In genomic region chr4:38177035-38177791, GRCh38 we compare ENCODE assay signal across 8 cellular contexts.
DNase-seq lines count a peak whose midpoint lies in the region; ATAC-seq and TF ChIP-seq lines count a peak whose summit lies in the region.

No MANE protein-coding gene starts in this region.

- CTCF ChIA-PET in GM10248 (lab: Yijun Ruan, JAX) = interaction anchor here (0.8 to 8.0 kb wide), 16 partner anchors 11 to 690 kb away, joined by 3 to 115 read pairs (median 4); partner anchors contain the start of gene FAM114A1

- no peak for TF ChIP-seq CTCF in GM10248 (IDR thresholded peaks at IDR 0.05; ENCODE audit: control extremely low read depth, extremely low read depth, low read depth, missing control alignments)

- H3K4me3 Mint-ChIP-seq in stimulated activated naive CD8-positive, alpha-beta T cell treated with anti-CD3 and anti-CD28 coated beads, Interleukin-15, Interleukin-2, amounts not matched to agents 100 ng/mL and 50 ng/mL, for 24 hours = peak overlapping the region; percentile 65

- H3K27ac Mint-ChIP-seq in stimulated activated naive CD8-positive, alpha-beta T cell treated with anti-CD3 and anti-CD28 coated beads, Interleukin-15, Interleukin-2, amounts not matched to agents 100 ng/mL and 50 ng/mL, for 24 hours = peak overlapping the region; percentile 75

- DNase-seq in Right ventricle myocardium inferior (ENCODE audit: missing footprints) = no peak
- no peak for DNase-seq in cardiac septum (ENCODE audit: low spot score)
- DNase-seq in astrocyte of the hippocampus (ENCODE audit: low read depth, low spot score) = peak; percentile 67
- DNase-seq in mucosa of gallbladder (ENCODE audit: low spot score) = peak; percentile 53
- no peak for DNase-seq in GM10248 (ENCODE audit: extremely low spot score)
- DNase-seq in NCI-H2227 treated with DMSO at 0.1 percent for 48 hours (lab: John Stamatoyannopoulos, UW) = no peak

- peaks cover 58% of the 10 kb centered on the region for H3K4me1 Mint-ChIP-seq in stimulated activated naive CD8-positive, alpha-beta T cell treated with anti-CD3 and anti-CD28 coated beads, Interleukin-15, Interleukin-2, amounts not matched to agents 100 ng/mL and 50 ng/mL, for 24 hours (ENCODE audit: low read depth)

- POLR2A ChIA-PET in GM10248 (lab: Yijun Ruan, JAX) = no interaction called here

- intact Hi-C loops in Right ventricle myocardium inferior (cut with DNase I) = loop anchor here (5.0 kb wide), 2 partner anchors 115 to 605 kb away; partner anchors contain the start of gene TLR10
- intact Hi-C loops in cardiac septum (cut with DNase I) = loop anchor here (2.0 kb wide), 1 partner anchor 114 kb away; no protein-coding TSS in a partner anchor

- no peaks in the 10 kb centered on the region for H3K9me3 Mint-ChIP-seq in stimulated activated naive CD8-positive, alpha-beta T cell treated with anti-CD3 and anti-CD28 coated beads, Interleukin-15, Interleukin-2, amounts not matched to agents 100 ng/mL and 50 ng/mL, for 24 hours

- H3K36me3 Mint-ChIP-seq in stimulated activated naive CD8-positive, alpha-beta T cell treated with anti-CD3 and anti-CD28 coated beads, Interleukin-15, Interleukin-2, amounts not matched to agents 100 ng/mL and 50 ng/mL, for 24 hours (ENCODE audit: low read depth) = no peaks in the 10 kb centered on the region

- ATAC-seq in Right ventricle myocardium inferior (peak; percentile 25), HG03196 (IDR thresholded peaks at IDR 0.05; ENCODE audit: unreplicated experiment) (no peak)

- peaks cover 8% of the 10 kb centered on the region for H3K27me3 Mint-ChIP-seq in stimulated activated naive CD8-positive, alpha-beta T cell treated with anti-CD3 and anti-CD28 coated beads, Interleukin-15, Interleukin-2, amounts not matched to agents 100 ng/mL and 50 ng/mL, for 24 hours

Comparison
In these comparisons a context has a peak if more than half of its experiments do, and no peak if none do; other contexts are left out.
1. DNase-seq: peak in astrocyte of the hippocampus (single experiment) and mucosa of gallbladder (single experiment); none in Right ventricle myocardium inferior (single experiment), cardiac septum (single experiment), GM10248 (single experiment) and NCI-H2227 treated with DMSO at 0.1 percent for 48 hours (single experiment).